ENCODE assay signal across 1 cellular context in genomic region chr19:19279062-19279612, GRCh38.
TF ChIP-seq lines count a peak whose summit lies in the region.

No MANE protein-coding gene starts in this region.

TF ChIP-seq in GM12878, 131 proteins besides CTCF, POLR2A, EP300 and RAD21:
- TF ChIP-seq POU2F2 (IDR thresholded peaks at IDR 0.05; ENCODE audit: borderline replicate concordance, low read depth, low read length) (no peak), BACH1 (IDR thresholded peaks at IDR 0.05; ENCODE audit: borderline replicate concordance) (no peak), ZBTB4 (CRISPR knock-in tag; IDR thresholded peaks at IDR 0.05) (no peak), ZNF687 (IDR thresholded peaks at IDR 0.05) (no peak), CUX1 (IDR thresholded peaks at IDR 0.05; ENCODE audit: insufficient replicate concordance, low read depth, low read length) (no peak), NR2C1 (IDR thresholded peaks at IDR 0.05) (no peak), NFXL1 (IDR thresholded peaks at IDR 0.05; ENCODE audit: borderline replicate concordance) (no peak), ZNF622 (IDR thresholded peaks at IDR 0.05) (no peak), BCL11A (IDR thresholded peaks at IDR 0.05; ENCODE audit: low read depth, low read length) (no peak), RAD51 (IDR thresholded peaks at IDR 0.05) (no peak), SPI1 (IDR thresholded peaks at IDR 0.05; ENCODE audit: borderline replicate concordance, insufficient read depth, low read depth, low read length) (no peak), E2F4 (IDR thresholded peaks at IDR 0.05; ENCODE audit: low read depth, low read length) (no peak)
- TF ChIP-seq, protein P1, sequence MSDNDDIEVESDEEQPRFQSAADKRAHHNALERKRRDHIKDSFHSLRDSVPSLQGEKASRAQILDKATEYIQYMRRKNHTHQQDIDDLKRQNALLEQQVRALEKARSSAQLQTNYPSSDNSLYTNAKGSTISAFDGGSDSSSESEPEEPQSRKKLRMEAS (IDR thresholded peaks at IDR 0.05; ENCODE audit: low read depth, low read length): no peak
- TF ChIP-seq, protein P2, sequence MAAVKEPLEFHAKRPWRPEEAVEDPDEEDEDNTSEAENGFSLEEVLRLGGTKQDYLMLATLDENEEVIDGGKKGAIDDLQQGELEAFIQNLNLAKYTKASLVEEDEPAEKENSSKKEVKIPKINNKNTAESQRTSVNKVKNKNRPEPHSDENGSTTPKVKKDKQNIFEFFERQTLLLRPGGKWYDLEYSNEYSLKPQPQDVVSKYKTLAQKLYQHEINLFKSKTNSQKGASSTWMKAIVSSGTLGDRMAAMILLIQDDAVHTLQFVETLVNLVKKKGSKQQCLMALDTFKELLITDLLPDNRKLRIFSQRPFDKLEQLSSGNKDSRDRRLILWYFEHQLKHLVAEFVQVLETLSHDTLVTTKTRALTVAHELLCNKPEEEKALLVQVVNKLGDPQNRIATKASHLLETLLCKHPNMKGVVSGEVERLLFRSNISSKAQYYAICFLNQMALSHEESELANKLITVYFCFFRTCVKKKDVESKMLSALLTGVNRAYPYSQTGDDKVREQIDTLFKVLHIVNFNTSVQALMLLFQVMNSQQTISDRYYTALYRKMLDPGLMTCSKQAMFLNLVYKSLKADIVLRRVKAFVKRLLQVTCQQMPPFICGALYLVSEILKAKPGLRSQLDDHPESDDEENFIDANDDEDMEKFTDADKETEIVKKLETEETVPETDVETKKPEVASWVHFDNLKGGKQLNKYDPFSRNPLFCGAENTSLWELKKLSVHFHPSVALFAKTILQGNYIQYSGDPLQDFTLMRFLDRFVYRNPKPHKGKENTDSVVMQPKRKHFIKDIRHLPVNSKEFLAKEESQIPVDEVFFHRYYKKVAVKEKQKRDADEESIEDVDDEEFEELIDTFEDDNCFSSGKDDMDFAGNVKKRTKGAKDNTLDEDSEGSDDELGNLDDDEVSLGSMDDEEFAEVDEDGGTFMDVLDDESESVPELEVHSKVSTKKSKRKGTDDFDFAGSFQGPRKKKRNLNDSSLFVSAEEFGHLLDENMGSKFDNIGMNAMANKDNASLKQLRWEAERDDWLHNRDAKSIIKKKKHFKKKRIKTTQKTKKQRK (IDR thresholded peaks at IDR 0.05; ENCODE audit: low read depth, low read length): no peak
